In genomic region chr4:94158883-94159282, GRCh38 we compare ENCODE assay signal across 39 cellular contexts.
"Had no signal": no experiment of that assay in that cellular context is flagged by ENCODE, and none has a peak within 500 bp of the region (broad histone marks: within the 10 kb centered on the region; RNA-seq: fewer than 3 reads in every experiment).

No MANE protein-coding gene starts in this region.

- H3K4me1 Mint-ChIP-seq: activated CD4-positive, alpha-beta T cell treated with anti-CD3 and anti-CD28 coated beads, Interleukin-2, amount 10 ng/mL, durations not matched to agents 7 days and 5 days; activated naive CD4-positive, alpha-beta T cell treated with anti-CD3 and anti-CD28 coated beads, Interleukin-2, amount 10 ng/mL, durations not matched to agents 7 days and 5 days; activated naive CD4-positive, alpha-beta T cell treated with anti-CD3 and anti-CD28 coated beads, Interleukin-2, amount 50 U/mL, for 24 hours; activated naive CD8-positive, alpha-beta T cell treated with anti-CD3 and anti-CD28 coated beads, Interleukin-2, amount 10 ng/mL, durations not matched to agents 7 days and 5 days; brain; central memory CD8-positive, alpha-beta T cell had no signal

- DNase-seq: activated CD4-positive, alpha-beta memory T cell treated with anti-CD3 and anti-CD28 coated beads, Interleukin-2, amount 10 ng/mL, durations not matched to agents 7 days and 5 days; activated CD4-positive, alpha-beta T cell treated with anti-CD3 and anti-CD28 coated beads for 1 hour; activated CD4-positive, alpha-beta T cell treated with anti-CD3 and anti-CD28 coated beads for 36 hours; activated CD4-positive, alpha-beta T cell treated with anti-CD3 and anti-CD28 coated beads for 48 hours; activated CD4-positive, alpha-beta T cell treated with anti-CD3 and anti-CD28 coated beads, Interleukin-2, amount 10 ng/mL, durations not matched to agents 7 days and 5 days; activated CD4-positive, alpha-beta T cell treated with anti-CD3 and anti-CD28 coated beads, Interleukin-2, amount 50 U/mL, for 48 hours; activated CD4-positive, CD25-positive, alpha-beta regulatory T cell; activated CD8-positive, alpha-beta memory T cell treated with anti-CD3 and anti-CD28 coated beads for 24 hours; activated CD8-positive, alpha-beta memory T cell treated with anti-CD3 and anti-CD28 coated beads, Interleukin-2, amount 10 ng/mL, durations not matched to agents 7 days and 5 days; activated CD8-positive, alpha-beta memory T cell treated with anti-CD3 and anti-CD28 coated beads, Interleukin-2, amount 50 U/mL, for 48 hours; activated CD8-positive, alpha-beta T cell treated with anti-CD3 and anti-CD28 coated beads, Interleukin-2, amount 10 ng/mL, durations not matched to agents 7 days and 5 days; activated effector memory CD4-positive, alpha-beta T cell treated with Interleukin-2 at 50 U/mL for 16 hours; activated gamma-delta T cell; activated naive CD4-positive, alpha-beta T cell treated with anti-CD3 and anti-CD28 coated beads, Interleukin-2, amount 10 ng/mL, durations not matched to agents 7 days and 5 days; activated naive CD4-positive, alpha-beta T cell treated with Interleukin-2 at 50 U/mL for 16 hours; activated naive CD8-positive, alpha-beta T cell treated with anti-CD3 and anti-CD28 coated beads, Interleukin-2, amount 10 ng/mL, durations not matched to agents 7 days and 5 days; activated naive CD8-positive, alpha-beta T cell treated with anti-CD3 and anti-CD28 coated beads, Interleukin-2, amount 50 U/mL, for 24 hours; activated T-cell treated with anti-CD3 and anti-CD28 coated beads, Interleukin-2, amount 50 U/mL, for 24 hours; activated T-cell treated with anti-CD3 and anti-CD28 coated beads, Interleukin-2, amount 50 U/mL, for 48 hours; amygdala; anterior cingulate cortex; caudate nucleus; cerebellar nuclear complex; T-helper 1 cell; T-helper 2 cell; T-helper 9 cell had no signal

- H3K36me3 ChIP-seq: ascending aorta, cardiac muscle cell had no signal

- H3K9me3 ChIP-seq: ascending aorta had no signal

- ATAC-seq: activated CD4-positive, alpha-beta T cell treated with anti-CD3 and anti-CD28 coated beads for 36 hours; activated CD4-positive, CD25-positive, alpha-beta regulatory T cell treated with anti-CD3 and anti-CD28 coated beads, Interleukin-2, amount 50 U/mL, for 24 hours; activated CD8-positive, alpha-beta memory T cell treated with anti-CD3 and anti-CD28 coated beads, Interleukin-2, amount 10 ng/mL, durations not matched to agents 7 days and 5 days; activated CD8-positive, alpha-beta T cell treated with anti-CD3 and anti-CD28 coated beads, Interleukin-2, amount 10 ng/mL, durations not matched to agents 7 days and 5 days; activated naive CD8-positive, alpha-beta T cell treated with anti-CD3 and anti-CD28 coated beads, Interleukin-2, amount 50 U/mL, for 24 hours had no signal

- H3K27ac Mint-ChIP-seq: activated CD4-positive, alpha-beta memory T cell treated with anti-CD3 and anti-CD28 coated beads, Interleukin-2, amount 10 ng/mL, durations not matched to agents 7 days and 5 days; activated CD4-positive, alpha-beta T cell treated with anti-CD3 and anti-CD28 coated beads for 36 hours; activated CD4-positive, alpha-beta T cell treated with anti-CD3 and anti-CD28 coated beads, Interleukin-2, amount 10 ng/mL, durations not matched to agents 7 days and 5 days; activated CD8-positive, alpha-beta memory T cell treated with anti-CD3 and anti-CD28 coated beads, Interleukin-2, amount 10 ng/mL, durations not matched to agents 7 days and 5 days; activated CD8-positive, alpha-beta T cell treated with anti-CD3 and anti-CD28 coated beads, Interleukin-2, amount 10 ng/mL, durations not matched to agents 7 days and 5 days; activated naive CD4-positive, alpha-beta T cell treated with anti-CD3 and anti-CD28 coated beads, Interleukin-2, amount 10 ng/mL, durations not matched to agents 7 days and 5 days; activated naive CD4-positive, alpha-beta T cell treated with anti-CD3 and anti-CD28 coated beads, Interleukin-2, amount 50 U/mL, for 24 hours; activated naive CD8-positive, alpha-beta T cell; activated naive CD8-positive, alpha-beta T cell treated with anti-CD3 and anti-CD28 coated beads, Interleukin-2, amount 10 ng/mL, durations not matched to agents 7 days and 5 days; activated naive CD8-positive, alpha-beta T cell treated with anti-CD3 and anti-CD28 coated beads, Interleukin-2, amount 50 U/mL, for 24 hours; activated T-cell treated with anti-CD3 and anti-CD28 coated beads, Interleukin-2, amount 50 U/mL, for 24 hours; activated T-helper 2 cell treated with anti-CD3 and anti-CD28 coated beads, Interferon-gamma antibody, Interleukin-2, Interleukin-4, amounts not matched to agents 10 μg/mL and 5 μg/mL and 100 μg/mL, durations not matched to agents 14 hours and 24 hours and 36 hours; brain; T-helper 1 cell treated with Interleukin-12 subunit alpha and Interleukin-12 subunit beta and Interleukin-4 antibody, amounts not matched to agents 30 μg/mL and 1 μg/mL, for 36 hours; T-helper 2 cell treated with Interferon-gamma antibody and Interleukin-4, amounts not matched to agents 5 μg/mL and 100 μg/mL, for 36 hours had no signal

- H3K4me1 ChIP-seq: ascending aorta had no signal

- H3K27me3 ChIP-seq: ascending aorta, cardiac muscle cell had no signal

- H3K27me3 Mint-ChIP-seq: activated CD4-positive, alpha-beta memory T cell treated with anti-CD3 and anti-CD28 coated beads, Interleukin-2, amount 10 ng/mL, durations not matched to agents 7 days and 5 days; activated CD4-positive, alpha-beta T cell treated with anti-CD3 and anti-CD28 coated beads, Interleukin-2, amount 10 ng/mL, durations not matched to agents 7 days and 5 days; activated CD8-positive, alpha-beta memory T cell treated with anti-CD3 and anti-CD28 coated beads, Interleukin-2, amount 10 ng/mL, durations not matched to agents 7 days and 5 days; activated naive CD4-positive, alpha-beta T cell treated with anti-CD3 and anti-CD28 coated beads, Interleukin-2, amount 10 ng/mL, durations not matched to agents 7 days and 5 days; activated naive CD8-positive, alpha-beta T cell; activated naive CD8-positive, alpha-beta T cell treated with anti-CD3 and anti-CD28 coated beads, Interleukin-2, amount 10 ng/mL, durations not matched to agents 7 days and 5 days; brain; central memory CD8-positive, alpha-beta T cell had no signal

- H3K9me3 Mint-ChIP-seq: activated CD4-positive, alpha-beta memory T cell treated with anti-CD3 and anti-CD28 coated beads, Interleukin-2, amount 10 ng/mL, durations not matched to agents 7 days and 5 days; activated naive CD4-positive, alpha-beta T cell treated with anti-CD3 and anti-CD28 coated beads, Interleukin-2, amount 50 U/mL, for 24 hours; activated naive CD8-positive, alpha-beta T cell treated with anti-CD3 and anti-CD28 coated beads, Interleukin-2, amount 10 ng/mL, durations not matched to agents 7 days and 5 days; activated naive CD8-positive, alpha-beta T cell treated with anti-CD3 and anti-CD28 coated beads, Interleukin-2, amount 50 U/mL, for 24 hours; activated T-helper 2 cell treated with anti-CD3 and anti-CD28 coated beads, Interferon-gamma antibody, Interleukin-2, Interleukin-4, amounts not matched to agents 10 μg/mL and 5 μg/mL and 100 μg/mL, durations not matched to agents 14 hours and 24 hours and 36 hours; central memory CD8-positive, alpha-beta T cell; T-helper 1 cell treated with Interleukin-12 subunit alpha and Interleukin-12 subunit beta and Interleukin-4 antibody, amounts not matched to agents 30 μg/mL and 1 μg/mL, for 36 hours; T-helper 2 cell treated with Interferon-gamma antibody and Interleukin-4, amounts not matched to agents 5 μg/mL and 100 μg/mL, for 36 hours had no signal

- H3K27ac ChIP-seq: ascending aorta, cardiac muscle cell, VCaP had no signal

- H3K4me3 ChIP-seq: ascending aorta, cardiac muscle cell had no signal

- H3K36me3 Mint-ChIP-seq: activated CD8-positive, alpha-beta memory T cell treated with anti-CD3 and anti-CD28 coated beads, Interleukin-2, amount 10 ng/mL, durations not matched to agents 7 days and 5 days; activated naive CD4-positive, alpha-beta T cell treated with anti-CD3 and anti-CD28 coated beads, Interleukin-2, amount 10 ng/mL, durations not matched to agents 7 days and 5 days; activated naive CD4-positive, alpha-beta T cell treated with anti-CD3 and anti-CD28 coated beads, Interleukin-2, amount 50 U/mL, for 24 hours; activated naive CD8-positive, alpha-beta T cell; activated naive CD8-positive, alpha-beta T cell treated with anti-CD3 and anti-CD28 coated beads, Interleukin-2, amount 10 ng/mL, durations not matched to agents 7 days and 5 days; brain had no signal

- FAIRE-seq: bronchial epithelial cell, TTC549 had no signal

- H3K4me3 Mint-ChIP-seq: activated CD4-positive, alpha-beta memory T cell treated with anti-CD3 and anti-CD28 coated beads, Interleukin-2, amount 10 ng/mL, durations not matched to agents 7 days and 5 days; activated CD4-positive, alpha-beta T cell treated with anti-CD3 and anti-CD28 coated beads for 36 hours; activated CD4-positive, alpha-beta T cell treated with anti-CD3 and anti-CD28 coated beads, Interleukin-2, amount 10 ng/mL, durations not matched to agents 7 days and 5 days; activated CD8-positive, alpha-beta memory T cell treated with anti-CD3 and anti-CD28 coated beads, Interleukin-2, amount 10 ng/mL, durations not matched to agents 7 days and 5 days; activated CD8-positive, alpha-beta T cell treated with anti-CD3 and anti-CD28 coated beads, Interleukin-2, amount 10 ng/mL, durations not matched to agents 7 days and 5 days; activated naive CD4-positive, alpha-beta T cell treated with anti-CD3 and anti-CD28 coated beads, Interleukin-2, amount 10 ng/mL, durations not matched to agents 7 days and 5 days; activated naive CD4-positive, alpha-beta T cell treated with anti-CD3 and anti-CD28 coated beads, Interleukin-2, amount 50 U/mL, for 24 hours; activated naive CD8-positive, alpha-beta T cell; activated naive CD8-positive, alpha-beta T cell treated with anti-CD3 and anti-CD28 coated beads, Interleukin-2, amount 10 ng/mL, durations not matched to agents 7 days and 5 days; activated naive CD8-positive, alpha-beta T cell treated with anti-CD3 and anti-CD28 coated beads, Interleukin-2, amount 50 U/mL, for 24 hours; activated T-cell treated with anti-CD3 and anti-CD28 coated beads, Interleukin-2, amount 50 U/mL, for 24 hours; brain; central memory CD8-positive, alpha-beta T cell; T-helper 1 cell treated with Interleukin-12 subunit alpha and Interleukin-12 subunit beta and Interleukin-4 antibody, amounts not matched to agents 30 μg/mL and 1 μg/mL, for 36 hours; T-helper 2 cell treated with Interferon-gamma antibody and Interleukin-4, amounts not matched to agents 5 μg/mL and 100 μg/mL, for 36 hours had no signal
